In genomic region chr1:203931953-203932352, GRCh38 we compare ENCODE assay signal across 24 cellular contexts.
"Had no signal": no experiment of that assay in that cellular context is flagged by ENCODE, and none has a peak within 500 bp of the region (broad histone marks: within the 10 kb centered on the region; RNA-seq: fewer than 3 reads in every experiment).

No MANE protein-coding gene starts in this region.

- H3K36me3 ChIP-seq: adrenal gland, colonic mucosa, WERI-Rb-1 had no signal

- DNase-seq: activated CD4-positive, alpha-beta T cell treated with anti-CD3 and anti-CD28 coated beads for 4 hours; activated CD8-positive, alpha-beta memory T cell treated with anti-CD3 and anti-CD28 coated beads, Interleukin-2, amount 50 U/mL, for 4 hours; activated CD8-positive, alpha-beta T cell treated with anti-CD3 and anti-CD28 coated beads for 36 hours; activated gamma-delta T cell treated with Interleukin-2 at 50 U/mL for 16 hours; activated naive CD4-positive, alpha-beta T cell treated with anti-CD3 and anti-CD28 coated beads, Interleukin-2, amount 50 U/mL, for 16 hours; activated naive CD8-positive, alpha-beta T cell treated with anti-CD3 and anti-CD28 coated beads, Interleukin-2, amount 10 ng/mL, durations not matched to agents 7 days and 5 days; activated T-cell treated with anti-CD3 and anti-CD28 coated beads, Interleukin-2, amount 50 U/mL, for 72 hours; adrenal gland; anterior cingulate cortex; caudate nucleus; colonic mucosa; KG1; NCI-H1105 treated with DMSO at 0.1 percent for 48 hours; NCI-H146; NCI-H187 treated with DMSO at 0.1 percent for 48 hours; NCI-H2081 treated with DMSO at 0.1 percent for 48 hours; NCI-H446; NCI-H524; RPMI8226; T-helper 17 cell; WERI-Rb-1 had no signal

- H3K4me3 ChIP-seq: adrenal gland, colonic mucosa had no signal

- H3K4me1 ChIP-seq: adrenal gland, colonic mucosa had no signal

- H3K27me3 ChIP-seq: adrenal gland, colonic mucosa had no signal

- H3K27ac ChIP-seq: adrenal gland, colonic mucosa, WERI-Rb-1 had no signal

- ATAC-seq: activated CD4-positive, CD25-positive, alpha-beta regulatory T cell treated with anti-CD3 and anti-CD28 coated beads, Interleukin-2, amount 50 U/mL, for 24 hours; activated CD8-positive, alpha-beta T cell treated with anti-CD3 and anti-CD28 coated beads for 36 hours; activated T-cell treated with anti-CD3 and anti-CD28 coated beads, Interleukin-2, amount 50 U/mL, for 72 hours; Panc1; Right ventricle myocardium inferior; T-helper 17 cell had no signal

- H3K9me3 ChIP-seq: adrenal gland, colonic mucosa had no signal
